ENCODE assay signal across 8 cellular contexts in genomic region chr16:70432800-70433455, GRCh38. TPM values are rescaled to one million over a fixed set of nuclear protein-coding genes. Genes with fewer than 3 reads are reported as not detected.
DNase-seq lines count a peak whose midpoint lies in the region; TF ChIP-seq lines count a peak whose summit lies in the region.

No MANE protein-coding gene starts in this region.

- H3K9me2 ChIP-seq in OCI-LY1 (ENCODE audit: low read depth, low read length) = no peaks in the 10 kb centered on the region

- H3K4me1 ChIP-seq in OCI-LY1 (ENCODE audit: insufficient read depth, low read length, severe bottlenecking) (peaks cover 89% of the 10 kb centered on the region), stomach (peaks cover 55 to 98% (median 80%) of the 10 kb centered on the region in 4 donors)

- DNase-seq in NCI-H82 (lab: John Stamatoyannopoulos, UW) (peak; percentile 51), NCI-H82 treated with DMSO at 0.1 percent for 48 hours (lab: John Stamatoyannopoulos, UW; ENCODE audit: unreplicated experiment) (no peak), fibroblast of villous mesenchyme (ENCODE audit: low read depth) (peak; percentile 60), stomach (no peak), amniotic stem cell (lab: John Stamatoyannopoulos, UW) (no peak), pons (ENCODE audit: low spot score) (no peak)
- no peak for DNase-seq in effector CD8-positive, alpha-beta T cell (lab: John Stamatoyannopoulos, UW)

- H3K27ac ChIP-seq in OCI-LY1 (ENCODE audit: low read depth, low read length, poor library complexity, severe bottlenecking) (peak overlapping the region; percentile 100), stomach (peak overlapping the region in 4 of 5 donors; percentile 40 to 69 (median 44))

- 37 to 64% (median 62%) methylated on average over 11 of the region's 11 CpGs for WGBS in stomach, 5 donors

- TF ChIP-seq EP300 in stomach (IDR thresholded peaks at IDR 0.05) = no peak

- no peak for TF ChIP-seq CTCF in OCI-LY1 (IDR thresholded peaks at IDR 0.05; ENCODE audit: low read length)
- TF ChIP-seq CTCF in fibroblast of villous mesenchyme (IDR thresholded peaks at IDR 0.05; ENCODE audit: insufficient read depth, low read depth, low read length) = no peak
- no peak for TF ChIP-seq CTCF in stomach (IDR thresholded peaks at IDR 0.05)

- H3K9me3 ChIP-seq in OCI-LY1 (ENCODE audit: low read length) = no peaks in the 10 kb centered on the region
- H3K9me3 ChIP-seq in stomach = no peaks in the 10 kb centered on the region

- no peaks in the 10 kb centered on the region for H4K20me1 ChIP-seq in OCI-LY1 (ENCODE audit: insufficient read depth, low read length)

- H3K4me2 ChIP-seq in OCI-LY1 (ENCODE audit: low read length) = peak overlapping the region; percentile 52

- H3K36me3 ChIP-seq in OCI-LY1 (ENCODE audit: insufficient read depth, low read length) (peaks cover 6% of the 10 kb centered on the region; the same call in 1 of the 2 replicates), stomach (no peaks in the 10 kb centered on the region)

- no peak for TF ChIP-seq POLR2A in stomach (IDR thresholded peaks at IDR 0.05)

- H3K27me3 ChIP-seq in OCI-LY1 (ENCODE audit: insufficient read depth, low read length) (no peaks in the 10 kb centered on the region), stomach (no peaks in the 10 kb centered on the region)

- peaks cover 15% of the 10 kb centered on the region for H3F3A ChIP-seq in OCI-LY1 (ENCODE audit: insufficient read depth, low read length)

- no peak overlapping the region for H2AFZ ChIP-seq in OCI-LY1 (ENCODE audit: low read length)

- intact Hi-C loops in stomach (cut with DNase I; ENCODE audit: low total_unique reads) = no loop called here

- peaks cover 5% of the 10 kb centered on the region; the same call in 1 of the 2 replicates for H3K79me2 ChIP-seq in OCI-LY1 (ENCODE audit: insufficient read depth, low read length)

- peak overlapping the region; percentile 36 for H3K4me3 ChIP-seq in OCI-LY1 (ENCODE audit: low read depth, low read length, poor library complexity, severe bottlenecking)
- peak overlapping the region; percentile 23 for H3K4me3 ChIP-seq in fibroblast of villous mesenchyme (ENCODE audit: low read depth, low read length)
- peak overlapping the region in 1 of 4 donors; percentile 3 for H3K4me3 ChIP-seq in stomach

- peak overlapping the region; percentile 48 for H3K9ac ChIP-seq in OCI-LY1 (ENCODE audit: low read length)

RNA-seq across cellular contexts. Expression of gene ST3GAL2, which starts 6.0 kb away (rescaled TPM):
- total RNA-seq in fibroblast of villous mesenchyme (42.7 and 51.2 TPM in 2 replicates), stomach (10 to 100 TPM in 4 of 5 donors, 1 to 10 TPM in 1; 7.7 to 51.3 (median 17.4) TPM)
- polyA plus RNA-seq in stomach = 1 to 10 TPM; 2.6 to 5.9 (median 3.2) TPM

RNA-seq across cellular contexts. Expression of gene FCSK, which starts 21.5 kb away (rescaled TPM):
- total RNA-seq in fibroblast of villous mesenchyme (9.0 and 9.5 TPM in 2 replicates), stomach (10 to 100 TPM in 4 of 5 donors, 1 to 10 TPM in 1; 5.8 to 92.7 (median 43.3) TPM)
- polyA plus RNA-seq in stomach = 10 to 100 TPM in 1 of 3 donors, 1 to 10 TPM in 2; 7.7 to 11.8 (median 9.8) TPM

Comparison
In these comparisons a context has a peak if more than half of its experiments do, and no peak if none do; other contexts are left out.
1. DNase-seq: peak in NCI-H82 (single experiment) and fibroblast of villous mesenchyme (single experiment); none in NCI-H82 treated with DMSO at 0.1 percent for 48 hours (single experiment), stomach (single experiment), effector CD8-positive, alpha-beta T cell (single experiment), amniotic stem cell (single experiment) and pons (single experiment).